In genomic region chr6:1317302-1317815, GRCh38 we compare ENCODE assay signal across 1 cellular context.
TF ChIP-seq lines count a peak whose summit lies in the region.

No MANE protein-coding gene starts in this region.

TF ChIP-seq in HepG2, 621 proteins besides CTCF, POLR2A, EP300 and RAD21 (continued from another document and continues in another):
- TF ChIP-seq SNAPC5 (CRISPR knock-in tag; IDR thresholded peaks at IDR 0.05; ENCODE audit: borderline replicate concordance) (no peak), POGZ (CRISPR knock-in tag; IDR thresholded peaks at IDR 0.05) (peak; percentile 76), TRIM24 (CRISPR knock-in tag; IDR thresholded peaks at IDR 0.05) (0 out of 2 replicates have a peak, but pooled peaks have one; percentile 39), GABPA (IDR thresholded peaks at IDR 0.05; ENCODE audit: low read depth, low read length) (no peak), GABPA (CRISPR knock-in tag; IDR thresholded peaks at IDR 0.05; ENCODE audit: low read depth) (no peak), HNRNPL (IDR thresholded peaks at IDR 0.05; ENCODE audit: low read depth, low read length) (peak; percentile 98), HNF4G (IDR thresholded peaks at IDR 0.05; ENCODE audit: borderline replicate concordance, low read depth, low read length) (peak; percentile 76), HNF4G (CRISPR knock-in tag; IDR thresholded peaks at IDR 0.05; ENCODE audit: borderline replicate concordance, low read depth) (peak; percentile 53; the same call in 1 of the 2 replicates), ZEB1 (IDR thresholded peaks at IDR 0.05; ENCODE audit: insufficient replicate concordance, low read depth) (no peak), HOXA3 (CRISPR knock-in tag; IDR thresholded peaks at IDR 0.05) (peak; percentile 81), TBP (CRISPR knock-in tag; IDR thresholded peaks at IDR 0.05) (no peak), ATF2 (CRISPR knock-in tag; IDR thresholded peaks at IDR 0.05) (0 out of 2 replicates have a peak, but pooled peaks have one; percentile 23), JUND (CRISPR knock-in tag; IDR thresholded peaks at IDR 0.05) (0 out of 2 replicates have a peak, but pooled peaks have one; percentile 38), SP140L (CRISPR knock-in tag; IDR thresholded peaks at IDR 0.05; ENCODE audit: borderline replicate concordance) (no peak), ZNF17 (CRISPR knock-in tag; IDR thresholded peaks at IDR 0.05) (no peak), MBD4 (IDR thresholded peaks at IDR 0.05; ENCODE audit: borderline replicate concordance, low read length) (no peak), ZNF740 (CRISPR knock-in tag; IDR thresholded peaks at IDR 0.05) (0 out of 2 replicates have a peak, but pooled peaks have one; percentile 49), ZNF12 (CRISPR knock-in tag; IDR thresholded peaks at IDR 0.05) (no peak), PCBP1 (IDR thresholded peaks at IDR 0.05; ENCODE audit: borderline replicate concordance, low read depth, low read length) (peak; percentile 98), ZKSCAN8 (CRISPR knock-in tag; IDR thresholded peaks at IDR 0.05; ENCODE audit: borderline replicate concordance) (no peak), ZNF501 (CRISPR knock-in tag; IDR thresholded peaks at IDR 0.05) (0 out of 2 replicates have a peak, but pooled peaks have one; percentile 16), ZNF496 (CRISPR knock-in tag; IDR thresholded peaks at IDR 0.05; ENCODE audit: insufficient replicate concordance) (no peak), ZBTB37 (CRISPR knock-in tag; IDR thresholded peaks at IDR 0.05) (no peak), POLR2AphosphoS2 (IDR thresholded peaks at IDR 0.05; ENCODE audit: low read depth, low read length) (no peak; the same call in 1 of the 2 replicates), MLLT10 (CRISPR knock-in tag; IDR thresholded peaks at IDR 0.05) (no peak), RBFOX2 (IDR thresholded peaks at IDR 0.05; ENCODE audit: low read depth, low read length) (peak; percentile 85), SOX13 (IDR thresholded peaks at IDR 0.05) (no peak), SOX13 (CRISPR knock-in tag; conservative IDR thresholded peaks at IDR 0.05 in 1 of 2, IDR thresholded peaks at IDR 0.05 in 1 of 2) (no peak; a peak in 1 of 4 replicates), ZNF274 (CRISPR knock-in tag; IDR thresholded peaks at IDR 0.05) (0 out of 2 replicates have a peak, but pooled peaks have one; percentile 17), ZNF549 (CRISPR knock-in tag; IDR thresholded peaks at IDR 0.05) (no peak), DBP (CRISPR knock-in tag; IDR thresholded peaks at IDR 0.05; ENCODE audit: not compliant biosample characterization) (no peak), ZNF263 (CRISPR knock-in tag; IDR thresholded peaks at IDR 0.05) (0 out of 2 replicates have a peak, but pooled peaks have one; percentile 11), ZNF770 (CRISPR knock-in tag; IDR thresholded peaks at IDR 0.05) (no peak), SNAPC2 (CRISPR knock-in tag; IDR thresholded peaks at IDR 0.05) (no peak), ATF7-NPFF (CRISPR knock-in tag; IDR thresholded peaks at IDR 0.05; ENCODE audit: low read depth) (no peak), CBX1 (IDR thresholded peaks at IDR 0.05; ENCODE audit: low read depth) (no peak), ZNF292 (CRISPR knock-in tag; IDR thresholded peaks at IDR 0.05; ENCODE audit: borderline replicate concordance, low read depth) (peak; percentile 56; the same call in 1 of the 2 replicates), ZNF484 (CRISPR knock-in tag; IDR thresholded peaks at IDR 0.05; ENCODE audit: borderline replicate concordance, low read depth) (no peak), CEBPG (CRISPR knock-in tag; IDR thresholded peaks at IDR 0.05) (no peak), ZFP36L2 (CRISPR knock-in tag; IDR thresholded peaks at IDR 0.05) (no peak), ZNF83 (CRISPR knock-in tag; IDR thresholded peaks at IDR 0.05; ENCODE audit: borderline replicate concordance) (no peak), CBX5 (CRISPR knock-in tag; IDR thresholded peaks at IDR 0.05; ENCODE audit: borderline replicate concordance) (no peak), SOX6 (IDR thresholded peaks at IDR 0.05) (no peak), SOX6 (CRISPR knock-in tag; IDR thresholded peaks at IDR 0.05) (peak; percentile 71), FOXA3 (CRISPR knock-in tag; IDR thresholded peaks at IDR 0.05) (peak; percentile 71; the same call in 1 of the 2 replicates), ZHX1 (CRISPR knock-in tag; IDR thresholded peaks at IDR 0.05; ENCODE audit: low read depth) (0 out of 2 replicates have a peak, but pooled peaks have one; percentile 35), ZBTB7A (CRISPR knock-in tag; IDR thresholded peaks at IDR 0.05) (peak; percentile 76), FOXP4 (CRISPR knock-in tag; IDR thresholded peaks at IDR 0.05) (peak; percentile 29; the same call in 1 of the 2 replicates), ZNF281 (CRISPR knock-in tag; IDR thresholded peaks at IDR 0.05; ENCODE audit: borderline replicate concordance) (peak; percentile 85), MEF2D (CRISPR knock-in tag; IDR thresholded peaks at IDR 0.05) (0 out of 2 replicates have a peak, but pooled peaks have one; percentile 26), HIVEP1 (CRISPR knock-in tag; IDR thresholded peaks at IDR 0.05) (peak; percentile 66; the same call in 1 of the 2 replicates), SMAD9 (CRISPR knock-in tag; IDR thresholded peaks at IDR 0.05) (no peak), SMAD3 (CRISPR knock-in tag; IDR thresholded peaks at IDR 0.05) (no peak), E2F5 (CRISPR knock-in tag; conservative IDR thresholded peaks at IDR 0.05) (no peak), STAG1 (CRISPR knock-in tag; IDR thresholded peaks at IDR 0.05) (peak; percentile 13; the same call in 1 of the 2 replicates), ARID2 (CRISPR knock-in tag; IDR thresholded peaks at IDR 0.05; ENCODE audit: borderline replicate concordance) (no peak), ZMYM3 (CRISPR knock-in tag; IDR thresholded peaks at IDR 0.05) (0 out of 2 replicates have a peak, but pooled peaks have one; percentile 28), ZNF143 (CRISPR knock-in tag; IDR thresholded peaks at IDR 0.05) (no peak), SMYD3 (CRISPR knock-in tag; IDR thresholded peaks at IDR 0.05) (no peak), SALL1 (CRISPR knock-in tag; IDR thresholded peaks at IDR 0.05) (peak; percentile 72)
